9 cellular contexts compared by ENCODE assay signal in genomic region chr10:4344544-4344994, GRCh38.
DNase-seq lines count a peak whose midpoint lies in the region; ATAC-seq and TF ChIP-seq lines count a peak whose summit lies in the region.
"Had no signal": no experiment of that assay in that cellular context is flagged by ENCODE, and none has a peak within 500 bp of the region (broad histone marks: within the 10 kb centered on the region; RNA-seq: fewer than 3 reads in every experiment).

No MANE protein-coding gene starts in this region.

- no peaks in the 10 kb centered on the region for H3K79me1 ChIP-seq in IMR-90 (ENCODE audit: low read depth in 1 of 2, low read length in 2 of 2)

- dilution Hi-C loops in IMR-90 (cut with HindIII; ENCODE audit: low sequenced_read_pairs, unreplicated experiment), result no loop called here

- no CpG with 5 or more reads among the region's 10 CpGs for WGBS in IMR-90 (ENCODE audit: extremely low coverage in 2 of 2, insufficient read length in 1 of 2), 2 experiments

- peak overlapping the region; percentile 86; the same call in 1 of the 3 replicates for H2BK15ac ChIP-seq in IMR-90 (ENCODE audit: low read depth, low read length)

- H2AK9ac ChIP-seq in IMR-90 (replicated peaks; ENCODE audit: low read depth, low read length, poor library complexity), result no peak overlapping the region

- no peaks in the 10 kb centered on the region for H4K20me1 ChIP-seq in IMR-90 (ENCODE audit: insufficient read depth, low read length)

- H3K18ac ChIP-seq in IMR-90 (ENCODE audit: low read depth, low read length), result no peak overlapping the region

- peak; percentile 13; the same call in 1 of the 2 replicates for TF ChIP-seq POLR2A in IMR-90 (IDR thresholded peaks at IDR 0.05; ENCODE audit: low read depth, low read length)

- H3K9ac ChIP-seq in IMR-90 (ENCODE audit: low read depth, low read length), result no peak overlapping the region

- peak overlapping the region; percentile 45 to 90; a peak in 2 of 4 replicates for H4K8ac ChIP-seq in IMR-90 (ENCODE audit: low read depth in 2 of 2, low read length in 2 of 2)

- in situ Hi-C loops in IMR-90 (cut with MboI; ENCODE audit: low sequenced_read_pairs), result loop anchor here (10.0 kb wide), 1 partner anchor 570 kb away; no protein-coding TSS in a partner anchor

- TF ChIP-seq RAD21 in IMR-90 (IDR thresholded peaks at IDR 0.05; ENCODE audit: low read length), result peak; percentile 53

- H3K4me3 ChIP-seq in IMR-90 (ENCODE audit: insufficient read depth, low read depth, low read length) (no peak overlapping the region), WERI-Rb-1 (ENCODE audit: low read depth, low read length) (no peak overlapping the region)
- H3K4me3 ChIP-seq: right lobe of liver had no signal

- no peak overlapping the region for H3K14ac ChIP-seq in IMR-90 (replicated peaks; ENCODE audit: low read depth, low read length)

- intact Hi-C loops in IMR-90 (cut with micrococcal nuclease), result loop anchor here (1.0 to 2.0 kb wide), 5 partner anchors 102 to 559 kb away; partner anchors contain the start of gene KLF6
- intact Hi-C loops in cardiac septum (cut with DNase I), result loop anchor here (2.0 to 10.0 kb wide), 3 partner anchors 102 to 560 kb away; partner anchors contain the start of gene KLF6

- H4K5ac ChIP-seq in IMR-90 (ENCODE audit: low read depth, low read length), result no peak overlapping the region

- peaks cover 7% of the 10 kb centered on the region for H3K9me1 ChIP-seq in IMR-90 (ENCODE audit: insufficient read depth, low read length)

- TF ChIP-seq CTCF in IMR-90 (conservative IDR thresholded peaks at IDR 0.05; ENCODE audit: low read depth, low read length), result peak; percentile 30; the same call in 1 of the 2 replicates
- no peak for TF ChIP-seq CTCF in WERI-Rb-1 (IDR thresholded peaks at IDR 0.05; ENCODE audit: low read depth, low read length)

- no peaks in the 10 kb centered on the region for H3K27me3 ChIP-seq in IMR-90 (ENCODE audit: control insufficient read depth, insufficient read depth, low read length)
- no peaks in the 10 kb centered on the region for H3K27me3 ChIP-seq in WERI-Rb-1 (ENCODE audit: insufficient read depth, low read depth, severe bottlenecking)
- H3K27me3 ChIP-seq: right lobe of liver had no signal

- DNase-seq in IMR-90 (peak; percentile 100), cardiac septum (ENCODE audit: low spot score) (peak; percentile 80), WERI-Rb-1 (no peak), OCI-M2 (lab: John Stamatoyannopoulos, UW; ENCODE audit: unreplicated experiment) (no peak), NCI-H748 treated with DMSO at 0.1 percent for 48 hours (lab: John Stamatoyannopoulos, UW) (no peak)
- DNase-seq in activated T-cell treated with anti-CD3 and anti-CD28 coated beads, Interleukin-2, amount 50 U/mL, for 48 hours, result peak; percentile 50 to 55
- DNase-seq in stimulated activated CD4-positive, alpha-beta T cell treated with anti-CD3 and anti-CD28 coated beads, Interleukin-12 subunit alpha, Interleukin-12 subunit beta, amount 100 ng/mL, for 48 hours (ENCODE audit: low read depth in 2 of 3, low spot score in 1 of 3), result peak; percentile 27 to 49 (median 28)
- DNase-seq: right lobe of liver had no signal

- H2BK20ac ChIP-seq in IMR-90 (ENCODE audit: low read depth, low read length), result peak overlapping the region; percentile 88; the same call in 1 of the 2 replicates

- peak overlapping the region; percentile 32 for H3K4me2 ChIP-seq in IMR-90 (ENCODE audit: low read depth, low read length)

- CTCF ChIA-PET in IMR-90 (lab: Yijun Ruan, JAX), result interaction anchor here (0.6 to 1.4 kb wide), 6 partner anchors 9 to 1147 kb away, joined by 3 to 6 read pairs (median 5); no protein-coding TSS in a partner anchor

- peak overlapping the region; percentile 89 for H4K91ac ChIP-seq in IMR-90 (ENCODE audit: insufficient read depth, low read depth, low read length)

- peak overlapping the region; percentile 71; the same call in 1 of the 2 replicates for H3K56ac ChIP-seq in IMR-90 (ENCODE audit: extremely low read depth, insufficient read depth, low read length)

- H2AK5ac ChIP-seq in IMR-90 (ENCODE audit: low read depth, low read length), result no peak overlapping the region

- H3K27ac ChIP-seq in IMR-90 (ENCODE audit: insufficient read depth, low read length), result peak overlapping the region; percentile 82; the same call in 1 of the 2 replicates
- no peak overlapping the region for H3K27ac ChIP-seq in WERI-Rb-1
- H3K27ac ChIP-seq: right lobe of liver had no signal

- POLR2A ChIA-PET in IMR-90 (lab: Charles Lee; ENCODE audit: unreplicated experiment), result interaction anchor here (0.7 kb wide), 1 partner anchor 559 kb away, joined by 4 read pairs; the partner anchor contains the start of gene KLF6

- H3K36me3 ChIP-seq in IMR-90 (ENCODE audit: control insufficient read depth, insufficient read depth, low read length) (no peaks in the 10 kb centered on the region), WERI-Rb-1 (no peaks in the 10 kb centered on the region)
- H3K36me3 ChIP-seq: right lobe of liver had no signal

- H3K4me1 ChIP-seq in IMR-90 (ENCODE audit: control insufficient read depth, insufficient read depth, low read length), result peaks cover 9% of the 10 kb centered on the region
- H3K4me1 ChIP-seq: right lobe of liver had no signal

- ATAC-seq in IMR-90 (ENCODE audit: low read depth) (peak; percentile 99), GM19035 (IDR thresholded peaks at IDR 0.05; ENCODE audit: unreplicated experiment) (no peak)

- H2BK5ac ChIP-seq in IMR-90 (ENCODE audit: low read depth, low read length, poor library complexity, severe bottlenecking), result no peak overlapping the region

- no peaks in the 10 kb centered on the region for H3K9me3 ChIP-seq in IMR-90 (ENCODE audit: control insufficient read depth, insufficient read depth, low read length)
- no peaks in the 10 kb centered on the region for H3K9me3 ChIP-seq in WERI-Rb-1 (ENCODE audit: severe bottlenecking)
- H3K9me3 ChIP-seq: right lobe of liver had no signal

- H3K23ac ChIP-seq in IMR-90 (ENCODE audit: low read depth, low read length), result no peak overlapping the region

- peak overlapping the region; percentile 94; the same call in 1 of the 2 replicates for H3K4ac ChIP-seq in IMR-90 (ENCODE audit: low read depth, low read length)

- BruUV-seq in IMR-90 (replicated peaks; lab: Mats Ljungman, UMichigan), result no TSS peak

- H2AFZ ChIP-seq in IMR-90 (replicated peaks; ENCODE audit: low read length, poor library complexity), result peak overlapping the region; percentile 69

- peak overlapping the region; percentile 95 for H2BK120ac ChIP-seq in IMR-90 (ENCODE audit: low read depth, low read length)

TF ChIP-seq in IMR-90, 13 proteins besides CTCF, POLR2A, EP300 and RAD21:
- TF ChIP-seq BHLHE40 (IDR thresholded peaks at IDR 0.05; ENCODE audit: low read depth, low read length) (peak; percentile 67), CEBPB (IDR thresholded peaks at IDR 0.05; ENCODE audit: low read depth, low read length) (peak; percentile 88), NFE2L2 (IDR thresholded peaks at IDR 0.05; ENCODE audit: low read depth, low read length) (0 out of 2 replicates have a peak, but pooled peaks have one; percentile 10), RFX5 (IDR thresholded peaks at IDR 0.05; ENCODE audit: low read depth, low read length) (no peak), MXI1 (IDR thresholded peaks at IDR 0.05; ENCODE audit: borderline replicate concordance, low read depth, low read length) (no peak), SMC3 (IDR thresholded peaks at IDR 0.05; ENCODE audit: low read depth, low read length) (no peak; the same call in 1 of the 2 replicates), MAFK (IDR thresholded peaks at IDR 0.05; ENCODE audit: low read depth, low read length) (peak; percentile 69), MAZ (IDR thresholded peaks at IDR 0.05; ENCODE audit: borderline replicate concordance, low read depth, low read length) (0 out of 2 replicates have a peak, but pooled peaks have one; percentile 28), FOS (IDR thresholded peaks at IDR 0.05; ENCODE audit: low read depth, low read length) (peak; percentile 95)

Comparison
In these comparisons a context has a peak if more than half of its experiments do, and no peak if none do; other contexts are left out.
1. DNase-seq: peak in IMR-90 (single experiment), activated T-cell treated with anti-CD3 and anti-CD28 coated beads, Interleukin-2, amount 50 U/mL, for 48 hours (2 of 2), cardiac septum (single experiment) and stimulated activated CD4-positive, alpha-beta T cell treated with anti-CD3 and anti-CD28 coated beads, Interleukin-12 subunit alpha, Interleukin-12 subunit beta, amount 100 ng/mL, for 48 hours (3 of 3); none in WERI-Rb-1 (single experiment), OCI-M2 (single experiment) and NCI-H748 treated with DMSO at 0.1 percent for 48 hours (single experiment).